ENCODE assay signal across 8 cellular contexts in the genomic region with DNA sequence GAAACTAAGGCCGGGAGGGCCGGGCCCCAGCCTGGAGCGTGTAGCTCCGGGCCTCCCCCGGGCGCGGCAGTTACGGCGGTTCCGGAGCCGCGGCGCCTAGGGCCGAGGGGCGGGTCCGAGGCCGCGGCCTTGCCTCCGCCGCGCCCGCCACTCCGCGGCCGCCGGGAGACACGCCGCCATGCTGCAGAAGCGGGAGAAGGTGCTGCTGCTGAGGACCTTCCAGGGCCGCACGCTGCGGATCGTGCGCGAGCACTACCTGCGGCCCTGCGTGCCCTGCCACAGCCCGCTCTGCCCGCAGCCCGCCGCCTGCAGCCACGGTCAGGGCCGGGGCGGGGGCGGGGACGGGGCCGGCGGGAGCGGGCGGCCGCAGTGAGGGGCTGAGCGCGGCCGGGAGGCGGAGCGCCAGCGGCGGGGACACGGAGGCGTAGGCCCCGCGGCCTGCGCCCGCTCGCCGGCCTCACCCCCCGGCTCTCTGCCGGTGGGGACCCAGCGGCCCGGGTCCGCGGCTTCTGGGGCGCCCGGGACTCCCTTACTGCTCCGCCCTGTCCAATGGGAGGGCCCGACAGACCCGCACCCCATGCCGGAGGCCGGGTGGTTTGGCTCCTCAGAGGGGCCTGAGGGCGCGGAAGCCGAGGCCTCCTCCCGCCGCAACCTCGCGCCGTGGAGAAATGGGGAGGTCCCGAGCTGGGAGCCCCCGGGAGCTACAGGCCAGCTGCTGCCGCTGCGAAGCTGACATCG. TPM values are rescaled to one million over a fixed set of nuclear protein-coding genes. Genes with fewer than 3 reads are reported as not detected.
DNase-seq lines count a peak whose midpoint lies in the region; ATAC-seq and TF ChIP-seq lines count a peak whose summit lies in the region.

A gene (plus strand): TSS at position 150 of the 738 bp plus-strand sequence. CDS start 29 bp downstream, at position 179.

- ATAC-seq in GM21619 (IDR thresholded peaks at IDR 0.05; ENCODE audit: unreplicated experiment), result peak; percentile 58
- peak; percentile 83 for ATAC-seq in sciatic nerve

- peaks cover 25% of the 10 kb centered on the region for H3K4me1 ChIP-seq in KMS-11 (ENCODE audit: low read depth, poor library complexity, severe bottlenecking)
- H3K4me1 ChIP-seq in ascending aorta, result peaks cover 8 to 19% of the 10 kb centered on the region in 2 donors
- H3K4me1 ChIP-seq in hepatocyte (ENCODE audit: insufficient read depth), result peaks cover 30% of the 10 kb centered on the region

- TF ChIP-seq CTCF in KMS-11 (conservative IDR thresholded peaks at IDR 0.05; ENCODE audit: low read depth, low read length) (no peak), ascending aorta (IDR thresholded peaks at IDR 0.05) (no peak), hepatocyte (IDR thresholded peaks at IDR 0.05; ENCODE audit: poor library complexity) (no peak)

- intact Hi-C loops in T-helper 2 cell treated with Interferon-gamma antibody and Interleukin-4, amounts not matched to agents 100 ng/mL and 5 ng/mL, for 36 hours (cut with micrococcal nuclease), result loop anchor here (1.0 to 10.0 kb wide), 5 partner anchors 64 to 409 kb away; a partner anchor contains a TSS
- intact Hi-C loops in ascending aorta (cut with DNase I), result no loop called here
- intact Hi-C loops in sciatic nerve (cut with DNase I), result no loop called here

- H3K4me3 ChIP-seq in KMS-11 (IDR thresholded peaks at IDR 0.05; ENCODE audit: insufficient read depth, low read depth, low read length) (no peak within 1 kb of the TSS), ascending aorta (peak within 1 kb of the TSS; percentile 93 to 95), hepatocyte (peak within 1 kb of the TSS; percentile 43)

- H2AFZ ChIP-seq in KMS-11 (ENCODE audit: low read depth), result peak within 1 kb of the TSS; percentile 90
- H2AFZ ChIP-seq in hepatocyte, result peak within 1 kb of the TSS; percentile 93

- no peaks in the 10 kb centered on the region for H3K36me3 ChIP-seq in KMS-11 (ENCODE audit: insufficient read depth)
- no peaks in the 10 kb centered on the region for H3K36me3 ChIP-seq in ascending aorta
- H3K36me3 ChIP-seq in hepatocyte (replicated peaks; ENCODE audit: insufficient read depth, low read depth), result no peaks in the 10 kb centered on the region

- DNase-seq in ELF-1 (ENCODE audit: low read depth, low spot score) (peak; percentile 62), ascending aorta (ENCODE audit: low spot score in 2 of 2) (peak in 1 of 2 donors; percentile 71), hepatocyte (ENCODE audit: low spot score) (peak; percentile 80), sciatic nerve (ENCODE audit: low spot score) (peak; percentile 73), NCI-H2029 treated with DMSO at 0.1 percent for 48 hours (lab: John Stamatoyannopoulos, UW) (no peak)

- no peaks in the 10 kb centered on the region for H3K27me3 ChIP-seq in KMS-11 (ENCODE audit: insufficient read depth, low read depth)
- H3K27me3 ChIP-seq in ascending aorta, result no peaks in the 10 kb centered on the region
- H3K27me3 ChIP-seq in hepatocyte, result no peaks in the 10 kb centered on the region

- H3K79me2 ChIP-seq in KMS-11 (ENCODE audit: insufficient read depth, low read depth), result peaks cover 28% of the 10 kb centered on the region
- H3K79me2 ChIP-seq in hepatocyte, result peaks cover 37% of the 10 kb centered on the region

- H3K27ac ChIP-seq in KMS-11 (peak within 1 kb of the TSS; percentile 91), ascending aorta (peak within 1 kb of the TSS; percentile 90 to 94), hepatocyte (peak within 1 kb of the TSS; percentile 90)

- H3K9me2 ChIP-seq in hepatocyte (replicated peaks; ENCODE audit: insufficient read depth), result no peaks in the 10 kb centered on the region

- no peaks in the 10 kb centered on the region for H4K20me1 ChIP-seq in KMS-11 (ENCODE audit: insufficient read depth)
- H4K20me1 ChIP-seq in hepatocyte (ENCODE audit: insufficient read depth, poor library complexity, severe bottlenecking), result no peaks in the 10 kb centered on the region

- peak within 1 kb of the TSS; percentile 93 for H3K9ac ChIP-seq in KMS-11

- H3K4me2 ChIP-seq in KMS-11, result peak within 1 kb of the TSS; percentile 89
- H3K4me2 ChIP-seq in hepatocyte, result peak within 1 kb of the TSS; percentile 82

- H3K9me3 ChIP-seq in ascending aorta (no peaks in the 10 kb centered on the region), hepatocyte (ENCODE audit: low read depth) (no peaks in the 10 kb centered on the region)

- WGBS in hepatocyte (ENCODE audit: low lambda C conversion rate, missing lambda C conversion rate), result under 1% methylated on average over 43 of the region's 92 CpGs

RNA-seq across cellular contexts. Expression of the gene that starts here (rescaled TPM):
- total RNA-seq in T-helper 2 cell treated with Interferon-gamma antibody and Interleukin-4, amounts not matched to agents 100 ng/mL and 5 ng/mL, for 36 hours, result 51.1 and 51.4 TPM in 2 replicates
- total RNA-seq in ascending aorta (10.3 TPM), hepatocyte (29.5 and 34.4 TPM in 2 replicates), sciatic nerve (43.4 TPM)
- polyA plus RNA-seq in hepatocyte, result 18.6 and 20.3 TPM in 2 replicates
